15 cellular contexts compared by ENCODE assay signal in genomic region chr1:91768786-91769697, GRCh38.
A peak's percentile ranks its signal among the peaks of the same experiment; 100 is the strongest.
DNase-seq lines count a peak whose midpoint lies in the region; FAIRE-seq and TF ChIP-seq lines count a peak whose summit lies in the region.
"Had no signal": no experiment of that assay in that cellular context is flagged by ENCODE, and none has a peak within 500 bp of the region (broad histone marks: within the 10 kb centered on the region; RNA-seq: fewer than 3 reads in every experiment).

No MANE protein-coding gene starts in this region.

- H3K27ac ChIP-seq in esophagus squamous epithelium (peak overlapping the region in 3 of 4 donors; percentile 52 to 69 (median 61)), osteoblast (ENCODE audit: low read depth, low read length) (peak overlapping the region; percentile 35), small intestine (ENCODE audit: low read depth in 1 of 2, low read length in 1 of 2) (no peak overlapping the region)
- H3K27ac ChIP-seq: SK-N-MC had no signal

- H3K4me2 ChIP-seq in osteoblast (ENCODE audit: insufficient read depth, low read length), result peak overlapping the region; percentile 4

- peak; percentile 87 for DNase-seq in ELR (ENCODE audit: low read depth)
- DNase-seq in NCI-H524 (lab: John Stamatoyannopoulos, UW), result peak; percentile 6 to 52
- no peak for DNase-seq in esophagus squamous epithelium (lab: John Stamatoyannopoulos, UW)
- no peak for DNase-seq in osteoblast (ENCODE audit: insufficient read length, low spot score, missing footprints)
- no peak for DNase-seq in KG1 (lab: John Stamatoyannopoulos, UW)
- no peak for DNase-seq in activated CD4-positive, alpha-beta T cell treated with anti-CD3 and anti-CD28 coated beads for 1 hour
- no peak for DNase-seq in small intestine
- no peak for DNase-seq in AG08395 (ENCODE audit: low spot score)
- DNase-seq: CD4-positive, alpha-beta memory T cell; kidney; MV-4-11; naive thymus-derived CD8-positive, alpha-beta T cell; NCI-H526 treated with DMSO at 0.1 percent for 48 hours; stimulated activated CD4-positive, alpha-beta T cell treated with anti-CD3 and anti-CD28 coated beads, Interleukin-1b, Interleukin-23, amount 100 ng/mL, for 48 hours had no signal

- H3K9me3 ChIP-seq in esophagus squamous epithelium, result no peaks in the 10 kb centered on the region
- no peaks in the 10 kb centered on the region for H3K9me3 ChIP-seq in osteoblast (ENCODE audit: low read depth, low read length)
- H3K9me3 ChIP-seq in small intestine (ENCODE audit: control insufficient read depth, low read depth), result no peaks in the 10 kb centered on the region

- no peak for FAIRE-seq in small intestine (lab: Jason Lieb, UNC)
- FAIRE-seq: kidney had no signal

- H3K36me3 ChIP-seq in esophagus squamous epithelium (no peaks in the 10 kb centered on the region), osteoblast (ENCODE audit: insufficient read depth, low read length) (no peaks in the 10 kb centered on the region), small intestine (ENCODE audit: control insufficient read depth in 2 of 2, insufficient read depth in 2 of 2, low read length in 2 of 2) (no peaks in the 10 kb centered on the region)

- intact Hi-C loops in esophagus squamous epithelium (cut with DNase I), result no loop called here

- no peaks in the 10 kb centered on the region for H3K79me2 ChIP-seq in osteoblast (ENCODE audit: insufficient read depth, low read length)

- no peaks in the 10 kb centered on the region for H3K27me3 ChIP-seq in esophagus squamous epithelium
- no peaks in the 10 kb centered on the region for H3K27me3 ChIP-seq in osteoblast (ENCODE audit: insufficient read depth, low read length)
- H3K27me3 ChIP-seq in small intestine (ENCODE audit: control insufficient read depth in 2 of 2, insufficient read depth in 2 of 2, low read length in 2 of 2), result no peaks in the 10 kb centered on the region

- H3K4me1 ChIP-seq in esophagus squamous epithelium (peaks cover 0 to 47% (median 3%) of the 10 kb centered on the region in 3 donors), osteoblast (ENCODE audit: insufficient read depth, low read length) (peaks cover 18% of the 10 kb centered on the region), small intestine (ENCODE audit: control insufficient read depth in 2 of 2, insufficient read depth in 1 of 2, low read depth in 1 of 2, low read length in 1 of 2) (no peaks in the 10 kb centered on the region)

- WGBS in esophagus squamous epithelium, 2 donors, result 74 to 77% methylated on average over 8 of the region's 8 CpGs
- WGBS in small intestine, 3 donors, result 83 to 90% (median 87%) methylated on average over 8 of the region's 8 CpGs

- no peak for TF ChIP-seq CTCF in esophagus squamous epithelium (IDR thresholded peaks at IDR 0.05)
- no peak for TF ChIP-seq CTCF in osteoblast (IDR thresholded peaks at IDR 0.05; ENCODE audit: extremely low read depth, low read depth, low read length)

- H3K4me3 ChIP-seq in esophagus squamous epithelium (no peak overlapping the region), osteoblast (ENCODE audit: insufficient read depth, low read length) (no peak overlapping the region), small intestine (ENCODE audit: low read depth in 1 of 2, low read length in 2 of 2) (no peak overlapping the region)
- H3K4me3 ChIP-seq: SK-N-MC had no signal

- no peaks in the 10 kb centered on the region for H4K20me1 ChIP-seq in osteoblast (ENCODE audit: insufficient read depth, low read length)

- no peak for TF ChIP-seq POLR2A in esophagus squamous epithelium (IDR thresholded peaks at IDR 0.05)

- H2AFZ ChIP-seq in osteoblast (ENCODE audit: low read length), result no peak overlapping the region

Comparison
In these comparisons a context has a peak if more than half of its experiments do, and no peak if none do; other contexts are left out.
1. DNase-seq: peak in ELR (single experiment) and NCI-H524 (2 of 2); none in esophagus squamous epithelium (single experiment), osteoblast (single experiment), KG1 (single experiment), activated CD4-positive, alpha-beta T cell treated with anti-CD3 and anti-CD28 coated beads for 1 hour (single experiment), small intestine (single experiment) and AG08395 (single experiment).
2. H3K27ac ChIP-seq: peak in esophagus squamous epithelium (3 of 4) and osteoblast (single experiment); none in small intestine (0 of 2).